9 cellular contexts compared by ENCODE assay signal in the genomic region with DNA sequence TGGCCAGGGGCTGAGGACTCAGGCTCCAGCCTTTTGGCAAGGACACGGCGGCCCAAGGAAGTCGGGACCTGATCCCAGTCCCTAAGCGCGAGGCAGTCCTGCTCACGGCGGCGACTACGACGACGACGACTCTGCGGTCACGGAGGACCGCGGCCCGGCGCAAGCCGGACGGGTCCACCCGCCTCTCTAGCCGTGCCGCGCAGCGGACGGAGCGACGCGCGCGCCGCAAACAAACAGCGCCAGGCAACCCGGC. TPM values are rescaled to one million over a fixed set of nuclear protein-coding genes. Genes with fewer than 3 reads are reported as not detected.
DNase-seq lines count a peak whose midpoint lies in the region; ATAC-seq, FAIRE-seq and TF ChIP-seq lines count a peak whose summit lies in the region.
"Had no signal": no experiment of that assay in that cellular context is flagged by ENCODE, and none has a peak within 500 bp of the region (broad histone marks: within the 10 kb centered on the region; RNA-seq: fewer than 3 reads in every experiment).

No MANE protein-coding gene starts in this region.

- H3K4me3 ChIP-seq in GM12878, result no peak overlapping the region
- H3K4me3 ChIP-seq in HepG2 (replicated peaks in 1 of 3; ENCODE audit: insufficient read depth in 1 of 3, low read depth in 2 of 3, low read length in 3 of 3), result peak overlapping the region in 2 of 3 experiments; percentile 41 to 57; a peak in 3 of 6 replicates
- peak overlapping the region; percentile 36 to 58 (median 49) for H3K4me3 ChIP-seq in transverse colon

- H3K27me3 ChIP-seq in GM12878 (replicated peaks in 1 of 2; ENCODE audit: control insufficient read depth in 2 of 2, insufficient read depth in 2 of 2, low read length in 1 of 2) (peaks cover 7 to 10% of the 10 kb centered on the region in 2 experiments), HepG2 (ENCODE audit: control insufficient read depth in 1 of 2, insufficient read depth in 2 of 2, low read length in 2 of 2) (peaks cover 14 to 84% of the 10 kb centered on the region in 2 experiments; a peak in 4 of 5 replicates), transverse colon (peaks cover 34% of the 10 kb centered on the region)

- peak overlapping the region; percentile 69 for H3K4me3 Mint-ChIP-seq in activated CD4-positive, alpha-beta T cell treated with anti-CD3 and anti-CD28 coated beads, Interleukin-2, amount 10 ng/mL, durations not matched to agents 7 days and 5 days

- DNase-seq in activated CD4-positive, alpha-beta T cell treated with anti-CD3 and anti-CD28 coated beads, Interleukin-2, amount 10 ng/mL, durations not matched to agents 7 days and 5 days, result no peak
- DNase-seq in activated CD4-positive, alpha-beta T cell treated with anti-CD3 and anti-CD28 coated beads for 48 hours, result no peak
- DNase-seq in GM12878 (ENCODE audit: low read depth, low spot score) (no peak), HepG2 (ENCODE audit: low spot score) (no peak), transverse colon (no peak), NCI-H82 (lab: John Stamatoyannopoulos, UW) (no peak), C1 segment of cervical spinal cord (lab: John Stamatoyannopoulos, UW) (no peak)

- SMC1A ChIA-PET in GM12878 (lab: Charles Lee; ENCODE audit: uncharacterized antibody, unreplicated experiment), result no interaction called here

- H3K4me1 ChIP-seq in GM12878 (ENCODE audit: control insufficient read depth, insufficient read depth, low read length) (no peaks in the 10 kb centered on the region), HepG2 (ENCODE audit: insufficient read depth, low read length) (peaks cover 16% of the 10 kb centered on the region), transverse colon (peaks cover 22 to 57% (median 41%) of the 10 kb centered on the region in 4 donors)

- H4K20me1 ChIP-seq in GM12878 (ENCODE audit: control insufficient read depth, insufficient read depth) (no peaks in the 10 kb centered on the region), HepG2 (ENCODE audit: insufficient read depth, low read length) (no peaks in the 10 kb centered on the region)

- H3K9me3 Mint-ChIP-seq in activated CD4-positive, alpha-beta T cell treated with anti-CD3 and anti-CD28 coated beads, Interleukin-2, amount 10 ng/mL, durations not matched to agents 7 days and 5 days, result no peaks in the 10 kb centered on the region

- ATAC-seq in GM12878, result no peak
- ATAC-seq in HepG2, result no peak
- no peak for ATAC-seq in HG03108 (IDR thresholded peaks at IDR 0.05; ENCODE audit: unreplicated experiment)

- H3K9me3 ChIP-seq in GM12878 (replicated peaks; ENCODE audit: control insufficient read depth, insufficient read depth, low read length) (no peaks in the 10 kb centered on the region), HepG2 (ENCODE audit: low read length) (no peaks in the 10 kb centered on the region), transverse colon (no peaks in the 10 kb centered on the region)

- H3K36me3 Mint-ChIP-seq in activated CD4-positive, alpha-beta T cell treated with anti-CD3 and anti-CD28 coated beads, Interleukin-2, amount 10 ng/mL, durations not matched to agents 7 days and 5 days (ENCODE audit: low read depth), result no peaks in the 10 kb centered on the region

- H3K9ac ChIP-seq in GM12878 (ENCODE audit: control insufficient read depth, insufficient read depth, low read length) (no peak overlapping the region), HepG2 (ENCODE audit: insufficient read depth, low read depth, low read length) (no peak overlapping the region)

- H3K4me2 ChIP-seq in GM12878 (ENCODE audit: control insufficient read depth, insufficient read depth) (peak overlapping the region; percentile 55), HepG2 (ENCODE audit: low read depth, low read length) (peak overlapping the region; percentile 69; the same call in 1 of the 2 replicates)

- no peaks in the 10 kb centered on the region for H3K36me3 ChIP-seq in GM12878 (ENCODE audit: control insufficient read depth in 2 of 2, insufficient read depth in 2 of 2, low read length in 1 of 2)
- no peaks in the 10 kb centered on the region for H3K36me3 ChIP-seq in HepG2 (replicated peaks in 1 of 2; ENCODE audit: control insufficient read depth in 1 of 2, insufficient read depth in 2 of 2, low read length in 2 of 2)
- H3K36me3 ChIP-seq in transverse colon, result no peaks in the 10 kb centered on the region

- H3K79me2 ChIP-seq in GM12878 (ENCODE audit: control insufficient read depth, insufficient read depth, low read length) (no peaks in the 10 kb centered on the region), HepG2 (ENCODE audit: insufficient read depth, low read length) (no peaks in the 10 kb centered on the region)

- CTCF ChIA-PET in activated CD4-positive, alpha-beta T cell treated with anti-CD3 and anti-CD28 coated beads, Interleukin-2, amount 10 ng/mL, durations not matched to agents 7 days and 5 days (lab: Charles Lee), result interaction anchor here (1.0 to 1.2 kb wide), 2 partner anchors 158 to 189 kb away, joined by 3 read pairs; no protein-coding TSS in a partner anchor
- CTCF ChIA-PET in GM12878 (lab: Yijun Ruan, JAX) (no interaction called here), HepG2 (lab: Yijun Ruan, JAX; ENCODE audit: low intra/inter-chr PET ratio, low total read pairs) (interaction anchor here (2.9 kb wide), 1 partner anchor 185 kb away, joined by 36 read pairs; no protein-coding TSS in a partner anchor)

- H3K27ac Mint-ChIP-seq in activated CD4-positive, alpha-beta T cell treated with anti-CD3 and anti-CD28 coated beads, Interleukin-2, amount 10 ng/mL, durations not matched to agents 7 days and 5 days, result peak overlapping the region; percentile 46

- 14% methylated on average over 20 of the region's 34 CpGs for WGBS in GM12878 (ENCODE audit: insufficient coverage, insufficient replicate concordance, low lambda C conversion rate, missing lambda C conversion rate)
- WGBS in HepG2 (ENCODE audit: low lambda C conversion rate), result no CpG with 5 or more reads among the region's 34 CpGs
- 0% methylated on average over 22 of the region's 34 CpGs; no CpG with 5 or more reads in 1 of the 2 donors for WGBS in transverse colon (ENCODE audit: low coverage in 1 of 2), 2 donors

- in situ Hi-C loops in GM12878 (cut with MboI), result no loop called here
- in situ Hi-C loops in HepG2 (cut with HindIII; ENCODE audit: extremely low pct_ligation_motif_present, low pct_unique_long_range_greater_than_20kb), result loop anchor here (5.0 kb wide), 2 partner anchors 45 to 185 kb away; no protein-coding TSS in a partner anchor
- in situ Hi-C loops in transverse colon (cut with MboI; ENCODE audit: low pct_ligation_motif_present in 1 of 4, low pct_unique_long_range_greater_than_20kb in 1 of 4, low sequenced_read_pairs in 3 of 4), result loop anchor here in 1 of 4 donors (25.0 kb wide), 1 partner anchor 185 kb away; no protein-coding TSS in a partner anchor

- H3K27ac ChIP-seq in GM12878 (ENCODE audit: control insufficient read depth, insufficient read depth), result no peak overlapping the region
- no peak overlapping the region for H3K27ac ChIP-seq in HepG2 (ENCODE audit: extremely low read length, insufficient read depth, low read length)
- H3K27ac ChIP-seq in transverse colon, result peak overlapping the region; percentile 87 to 94 (median 88)

- no peak for FAIRE-seq in GM12878 (lab: Jason Lieb, UNC)
- no peak for FAIRE-seq in HepG2 (lab: Jason Lieb, UNC)

- POLR2A ChIA-PET in activated CD4-positive, alpha-beta T cell treated with anti-CD3 and anti-CD28 coated beads, Interleukin-2, amount 10 ng/mL, durations not matched to agents 7 days and 5 days (lab: Charles Lee), result no interaction called here
- POLR2A ChIA-PET in GM12878 (lab: Charles Lee), result no interaction called here
- POLR2A ChIA-PET in HepG2 (lab: Yijun Ruan, JAX), result no interaction called here

- H3K4me1 Mint-ChIP-seq in activated CD4-positive, alpha-beta T cell treated with anti-CD3 and anti-CD28 coated beads, Interleukin-2, amount 10 ng/mL, durations not matched to agents 7 days and 5 days, result peaks cover 13% of the 10 kb centered on the region

- intact Hi-C loops in GM12878 (cut with micrococcal nuclease; ENCODE audit: unreplicated experiment) (loop anchor here (2.0 to 10.0 kb wide), 2 partner anchors 403 to 467 kb away; no protein-coding TSS in a partner anchor), HepG2 (cut with micrococcal nuclease; ENCODE audit: unreplicated experiment) (no loop called here), transverse colon (cut with DNase I; ENCODE audit: low total_unique reads) (loop anchor here (1.0 to 10.0 kb wide), 2 partner anchors 63 to 188 kb away; no protein-coding TSS in a partner anchor)

- no peak for TF ChIP-seq EP300 in GM12878 (IDR thresholded peaks at IDR 0.05; ENCODE audit: borderline replicate concordance in 1 of 2, control insufficient read depth in 1 of 2, low read depth in 2 of 2, low read length in 2 of 2)
- TF ChIP-seq EP300 in HepG2 (IDR thresholded peaks at IDR 0.05; ENCODE audit: low read depth in 2 of 2, low read length in 2 of 2), result no peak
- TF ChIP-seq EP300 in HepG2 (CRISPR knock-in tag; IDR thresholded peaks at IDR 0.05; ENCODE audit: borderline replicate concordance), result no peak
- TF ChIP-seq EP300 in transverse colon (IDR thresholded peaks at IDR 0.05; ENCODE audit: low read depth), result no peak

- BruUV-seq in GM12878 (replicated peaks; lab: Mats Ljungman, UMichigan) (no TSS peak), HepG2 (replicated peaks; lab: Mats Ljungman, UMichigan) (no TSS peak)

- peaks cover 25% of the 10 kb centered on the region for H3K27me3 Mint-ChIP-seq in activated CD4-positive, alpha-beta T cell treated with anti-CD3 and anti-CD28 coated beads, Interleukin-2, amount 10 ng/mL, durations not matched to agents 7 days and 5 days

- H2AFZ ChIP-seq in GM12878 (ENCODE audit: control insufficient read depth, low read depth, low read length) (no peak overlapping the region), HepG2 (ENCODE audit: low read length) (no peak overlapping the region)

- no peak for TF ChIP-seq CTCF in GM12878 (IDR thresholded peaks at IDR 0.05 in 2 of 3, conservative IDR thresholded peaks at IDR 0.05 in 1 of 3; ENCODE audit: control insufficient read depth in 2 of 3, extremely low read depth in 1 of 3, insufficient read depth in 1 of 3, low read depth in 3 of 3, low read length in 3 of 3)
- no peak for TF ChIP-seq CTCF in HepG2 (CRISPR knock-in tag; IDR thresholded peaks at IDR 0.05)
- no peak for TF ChIP-seq CTCF in transverse colon (IDR thresholded peaks at IDR 0.05)

- TF ChIP-seq RAD21 in GM12878 (IDR thresholded peaks at IDR 0.05; ENCODE audit: insufficient read depth, low read depth, low read length) (no peak), HepG2 (CRISPR knock-in tag; IDR thresholded peaks at IDR 0.05) (no peak)

- RAD21 ChIA-PET in GM12878 (lab: Charles Lee; ENCODE audit: unreplicated experiment), result no interaction called here

- TF ChIP-seq POLR2A in GM12878 (IDR thresholded peaks at IDR 0.05; ENCODE audit: low read depth, low read length) (no peak), HepG2 (IDR thresholded peaks at IDR 0.05; ENCODE audit: insufficient read depth in 1 of 2, low read depth in 2 of 2, low read length in 2 of 2) (no peak), transverse colon (IDR thresholded peaks at IDR 0.05) (no peak)

RNA-seq across cellular contexts. Expression of a gene that starts 0.4 kb away (rescaled TPM):
- total RNA-seq in activated CD4-positive, alpha-beta T cell treated with anti-CD3 and anti-CD28 coated beads, Interleukin-2, amount 10 ng/mL, durations not matched to agents 7 days and 5 days, result under 1 TPM; 0.32 to 0.40 TPM
- not detected in 2 replicates for total RNA-seq in GM12878 (2013; cell fraction: nucleolus; rRNA removed)
- total RNA-seq in GM12878 (2014; rRNA removed), result not detected in 2 replicates
- total RNA-seq in GM12878 (2014; rRNA removed; fragmentation: Illumina TruSeq; extraction: Trizol), result not detected in 2 replicates
- total RNA-seq in GM12878 (2021), result not detected in 2 replicates
- not detected for polyA plus RNA-seq in GM12878 (2011; ENCODE audit: low read depth)
- not detected in 2 replicates for polyA plus RNA-seq in GM12878 (2011; rRNA removed)
- polyA plus RNA-seq in GM12878 (2011; cell fraction: cytosol; rRNA removed), result 0.04 TPM in 1 of 2 replicates, not detected in the other
- polyA plus RNA-seq in GM12878 (2011; cell fraction: nucleus; rRNA removed), result not detected in 2 replicates
- polyA plus RNA-seq in GM12878 (2012), result 0.04 TPM in 2 replicates
- not detected in 2 replicates for polyA plus RNA-seq in GM12878 (2014; fragmentation: Illumina TruSeq; extraction: Trizol)
- not detected for polyA plus RNA-seq in GM12878 (2014; fragmentation: Nextera tagmentation; extraction: Ambion mirVana)
- not detected in 2 replicates for polyA plus RNA-seq in GM12878 (2014; rRNA removed)
- polyA plus RNA-seq in GM12878 (2016; fragmentation: Nextera tagmentation; extraction: Ambion mirVana), result not detected
- polyA minus RNA-seq in GM12878 (2011; rRNA and poly(A)+ RNA removed), result not detected in 2 replicates
- polyA minus RNA-seq in GM12878 (2011; cell fraction: cytosol; rRNA and poly(A)+ RNA removed), result not detected in 2 replicates
- not detected in 2 replicates for polyA minus RNA-seq in GM12878 (2011; cell fraction: nucleus; rRNA and poly(A)+ RNA removed)
- 0.04 TPM in 2 replicates for total RNA-seq in HepG2 (2016; rRNA removed; fragmentation: Illumina TruSeq; extraction: Trizol)
- total RNA-seq in HepG2 (2016; cell fraction: cytosol; rRNA removed; fragmentation: Illumina TruSeq; extraction: Trizol; ENCODE audit: low read depth), result not detected in 2 replicates
- total RNA-seq in HepG2 (2016; cell fraction: insoluble cytoplasmic fraction; rRNA removed; fragmentation: Illumina TruSeq; extraction: Trizol), result 0.04 TPM in 1 of 2 replicates, not detected in the other
- total RNA-seq in HepG2 (2016; cell fraction: membrane; rRNA removed; fragmentation: Illumina TruSeq; extraction: Trizol), result not detected in 2 replicates
- not detected in 2 replicates for total RNA-seq in HepG2 (2016; cell fraction: nucleus; rRNA removed; fragmentation: Illumina TruSeq; extraction: Trizol)
- polyA plus RNA-seq in HepG2 (2011; rRNA removed), result not detected in 2 replicates
- 0.04 TPM in 1 of 2 replicates, not detected in the other for polyA plus RNA-seq in HepG2 (2011; cell fraction: cytosol; rRNA removed)
- polyA plus RNA-seq in HepG2 (2011; cell fraction: nucleus; rRNA removed), result 0.06 and 0.07 TPM in 2 replicates
- polyA plus RNA-seq in HepG2 (2012), result 0.04 TPM in 1 of 2 replicates, not detected in the other
- polyA plus RNA-seq in HepG2 (2016; cell fraction: cytosol; fragmentation: Illumina TruSeq; extraction: Trizol; ENCODE audit: low read depth), result not detected in 2 replicates
- polyA plus RNA-seq in HepG2 (2016; cell fraction: insoluble cytoplasmic fraction; fragmentation: Illumina TruSeq; extraction: Trizol; ENCODE audit: low read depth), result not detected in 2 replicates
- polyA plus RNA-seq in HepG2 (2016; cell fraction: membrane; fragmentation: Illumina TruSeq; extraction: Trizol; ENCODE audit: low read depth), result not detected in 2 replicates
- not detected in 2 replicates for polyA plus RNA-seq in HepG2 (2016; cell fraction: nucleus; fragmentation: Illumina TruSeq; extraction: Trizol; ENCODE audit: insufficient read depth, low read depth)
- 0.04 and 2.6 TPM in 2 replicates for polyA minus RNA-seq in HepG2 (2011; rRNA and poly(A)+ RNA removed; ENCODE audit: low replicate concordance)
- not detected in 2 replicates for polyA minus RNA-seq in HepG2 (2011; cell fraction: cytosol; rRNA and poly(A)+ RNA removed)
- polyA minus RNA-seq in HepG2 (2011; cell fraction: nucleus; rRNA and poly(A)+ RNA removed), result not detected in 2 replicates
- total RNA-seq in transverse colon, result 1 to 10 TPM; 1.2 to 4.0 (median 1.8) TPM

RNA-seq across cellular contexts. Expression of a gene that starts 59.4 kb away (rescaled TPM):
- not detected for total RNA-seq in activated CD4-positive, alpha-beta T cell treated with anti-CD3 and anti-CD28 coated beads, Interleukin-2, amount 10 ng/mL, durations not matched to agents 7 days and 5 days
- 0.48 and 0.56 TPM in 2 replicates for total RNA-seq in GM12878 (2013; cell fraction: nucleolus; rRNA removed)
- total RNA-seq in GM12878 (2014; rRNA removed), result not detected in 2 replicates
- not detected in 2 replicates for total RNA-seq in GM12878 (2014; rRNA removed; fragmentation: Illumina TruSeq; extraction: Trizol)
- not detected in 2 replicates for total RNA-seq in GM12878 (2021)
- polyA plus RNA-seq in GM12878 (2011; ENCODE audit: low read depth), result not detected
- 0.10 and 0.16 TPM in 2 replicates for polyA plus RNA-seq in GM12878 (2011; rRNA removed)
- 0.36 and 0.53 TPM in 2 replicates for polyA plus RNA-seq in GM12878 (2011; cell fraction: cytosol; rRNA removed)
- polyA plus RNA-seq in GM12878 (2011; cell fraction: nucleus; rRNA removed), result 0.48 and 0.61 TPM in 2 replicates
- polyA plus RNA-seq in GM12878 (2012), result not detected in 2 replicates
- not detected in 2 replicates for polyA plus RNA-seq in GM12878 (2014; fragmentation: Illumina TruSeq; extraction: Trizol)
- polyA plus RNA-seq in GM12878 (2014; fragmentation: Nextera tagmentation; extraction: Ambion mirVana), result not detected
- polyA plus RNA-seq in GM12878 (2014; rRNA removed), result not detected in 2 replicates
- polyA plus RNA-seq in GM12878 (2016; fragmentation: Nextera tagmentation; extraction: Ambion mirVana), result not detected
- 0.36 TPM in 1 of 2 replicates, not detected in the other for polyA minus RNA-seq in GM12878 (2011; rRNA and poly(A)+ RNA removed)
- polyA minus RNA-seq in GM12878 (2011; cell fraction: cytosol; rRNA and poly(A)+ RNA removed), result not detected in 2 replicates
- 0.48 and 0.77 TPM in 2 replicates for polyA minus RNA-seq in GM12878 (2011; cell fraction: nucleus; rRNA and poly(A)+ RNA removed)
- total RNA-seq in HepG2 (2016; rRNA removed; fragmentation: Illumina TruSeq; extraction: Trizol), result not detected in 2 replicates
- total RNA-seq in HepG2 (2016; cell fraction: cytosol; rRNA removed; fragmentation: Illumina TruSeq; extraction: Trizol; ENCODE audit: low read depth), result not detected in 2 replicates
- total RNA-seq in HepG2 (2016; cell fraction: insoluble cytoplasmic fraction; rRNA removed; fragmentation: Illumina TruSeq; extraction: Trizol), result not detected in 2 replicates
- not detected in 2 replicates for total RNA-seq in HepG2 (2016; cell fraction: membrane; rRNA removed; fragmentation: Illumina TruSeq; extraction: Trizol)
- not detected in 2 replicates for total RNA-seq in HepG2 (2016; cell fraction: nucleus; rRNA removed; fragmentation: Illumina TruSeq; extraction: Trizol)
- polyA plus RNA-seq in HepG2 (2011; rRNA removed), result not detected in 2 replicates
- polyA plus RNA-seq in HepG2 (2011; cell fraction: cytosol; rRNA removed), result not detected in 2 replicates
- not detected in 2 replicates for polyA plus RNA-seq in HepG2 (2011; cell fraction: nucleus; rRNA removed)
- polyA plus RNA-seq in HepG2 (2012), result not detected in 2 replicates
- polyA plus RNA-seq in HepG2 (2016; cell fraction: cytosol; fragmentation: Illumina TruSeq; extraction: Trizol; ENCODE audit: low read depth), result not detected in 2 replicates
- polyA plus RNA-seq in HepG2 (2016; cell fraction: insoluble cytoplasmic fraction; fragmentation: Illumina TruSeq; extraction: Trizol; ENCODE audit: low read depth), result not detected in 2 replicates
- not detected in 2 replicates for polyA plus RNA-seq in HepG2 (2016; cell fraction: membrane; fragmentation: Illumina TruSeq; extraction: Trizol; ENCODE audit: low read depth)
- polyA plus RNA-seq in HepG2 (2016; cell fraction: nucleus; fragmentation: Illumina TruSeq; extraction: Trizol; ENCODE audit: insufficient read depth, low read depth), result not detected in 2 replicates
- polyA minus RNA-seq in HepG2 (2011; rRNA and poly(A)+ RNA removed; ENCODE audit: low replicate concordance), result not detected in 2 replicates
- not detected in 2 replicates for polyA minus RNA-seq in HepG2 (2011; cell fraction: cytosol; rRNA and poly(A)+ RNA removed)
- polyA minus RNA-seq in HepG2 (2011; cell fraction: nucleus; rRNA and poly(A)+ RNA removed), result not detected in 2 replicates
- total RNA-seq in transverse colon, result not detected
- total RNA-seq: Daoy had no signal

Comparison
In these comparisons a context has a peak if more than half of its experiments do, and no peak if none do; other contexts are left out.
1. H3K27ac ChIP-seq: peak in transverse colon (4 of 4); none in GM12878 (single experiment) and HepG2 (single experiment).